In the genomic region with DNA sequence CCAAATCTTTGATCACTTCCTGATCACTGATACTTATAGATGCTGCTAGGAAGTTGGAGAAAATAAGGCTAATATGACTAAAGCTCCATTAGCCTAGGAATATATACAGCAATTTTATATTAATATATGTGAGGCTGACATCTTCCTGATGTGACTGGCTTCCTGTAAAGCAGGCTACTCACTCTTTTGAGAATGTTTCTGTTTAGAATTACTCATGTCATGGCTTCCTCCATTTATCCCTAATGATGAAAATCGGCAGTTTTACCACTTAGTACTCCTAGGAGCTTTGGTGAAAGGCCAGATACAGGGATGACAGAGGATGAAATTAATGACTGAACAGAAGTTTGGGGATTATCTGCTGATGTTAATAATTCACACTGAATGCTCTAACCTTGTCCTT, we compare ENCODE assay signal across 1 cellular context.
TF ChIP-seq lines count a peak whose summit lies in the region.

No MANE protein-coding gene starts in this region.

TF ChIP-seq in HepG2, 621 proteins besides CTCF, POLR2A, EP300 and RAD21:
- TF ChIP-seq RXRA (CRISPR knock-in tag; IDR thresholded peaks at IDR 0.05) (no peak), ZNF639 (CRISPR knock-in tag; conservative IDR thresholded peaks at IDR 0.05) (no peak), CBX1 (IDR thresholded peaks at IDR 0.05; ENCODE audit: low read depth) (no peak), FOXJ3 (CRISPR knock-in tag; IDR thresholded peaks at IDR 0.05; ENCODE audit: borderline replicate concordance) (no peak), HOXA9 (CRISPR knock-in tag; IDR thresholded peaks at IDR 0.05; ENCODE audit: borderline replicate concordance) (no peak), MBNL3 (CRISPR knock-in tag; conservative IDR thresholded peaks at IDR 0.05) (no peak), RELA (CRISPR knock-in tag; IDR thresholded peaks at IDR 0.05) (no peak), ZFP62 (CRISPR knock-in tag; IDR thresholded peaks at IDR 0.05) (no peak), ZBTB10 (CRISPR knock-in tag; IDR thresholded peaks at IDR 0.05; ENCODE audit: borderline replicate concordance) (no peak), MTF2 (CRISPR knock-in tag; IDR thresholded peaks at IDR 0.05; ENCODE audit: borderline replicate concordance) (no peak), ZNF547 (CRISPR knock-in tag; IDR thresholded peaks at IDR 0.05) (no peak), ZNF589 (CRISPR knock-in tag; conservative IDR thresholded peaks at IDR 0.05) (no peak), CREB1 (IDR thresholded peaks at IDR 0.05) (no peak), CREB1 (CRISPR knock-in tag; IDR thresholded peaks at IDR 0.05) (no peak), ZNF672 (CRISPR knock-in tag; IDR thresholded peaks at IDR 0.05) (no peak), GPN1 (CRISPR knock-in tag; IDR thresholded peaks at IDR 0.05; ENCODE audit: borderline replicate concordance) (no peak), ELF3 (CRISPR knock-in tag; IDR thresholded peaks at IDR 0.05) (no peak)
- TF ChIP-seq, protein P1, sequence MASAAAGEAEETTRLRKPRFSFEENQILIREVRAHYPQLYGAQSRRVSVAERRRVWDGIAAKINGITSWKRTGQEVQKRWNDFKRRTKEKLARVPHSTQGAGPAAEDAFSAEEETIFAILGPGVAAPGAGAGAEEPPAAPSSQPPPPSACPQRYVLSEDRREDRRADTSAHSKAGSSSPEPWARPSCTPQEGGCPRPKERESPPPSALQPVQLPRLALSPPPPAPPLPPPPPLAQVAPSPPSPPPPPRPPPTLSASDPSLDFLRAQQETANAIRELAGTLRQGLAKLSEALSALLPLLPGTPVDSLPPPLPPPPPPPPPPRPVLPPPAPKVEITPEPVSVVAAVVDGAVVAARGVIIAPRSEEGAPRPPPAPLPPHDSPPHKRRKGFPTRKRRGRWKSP (CRISPR knock-in tag; IDR thresholded peaks at IDR 0.05), result no peak
- TF ChIP-seq, protein P2, sequence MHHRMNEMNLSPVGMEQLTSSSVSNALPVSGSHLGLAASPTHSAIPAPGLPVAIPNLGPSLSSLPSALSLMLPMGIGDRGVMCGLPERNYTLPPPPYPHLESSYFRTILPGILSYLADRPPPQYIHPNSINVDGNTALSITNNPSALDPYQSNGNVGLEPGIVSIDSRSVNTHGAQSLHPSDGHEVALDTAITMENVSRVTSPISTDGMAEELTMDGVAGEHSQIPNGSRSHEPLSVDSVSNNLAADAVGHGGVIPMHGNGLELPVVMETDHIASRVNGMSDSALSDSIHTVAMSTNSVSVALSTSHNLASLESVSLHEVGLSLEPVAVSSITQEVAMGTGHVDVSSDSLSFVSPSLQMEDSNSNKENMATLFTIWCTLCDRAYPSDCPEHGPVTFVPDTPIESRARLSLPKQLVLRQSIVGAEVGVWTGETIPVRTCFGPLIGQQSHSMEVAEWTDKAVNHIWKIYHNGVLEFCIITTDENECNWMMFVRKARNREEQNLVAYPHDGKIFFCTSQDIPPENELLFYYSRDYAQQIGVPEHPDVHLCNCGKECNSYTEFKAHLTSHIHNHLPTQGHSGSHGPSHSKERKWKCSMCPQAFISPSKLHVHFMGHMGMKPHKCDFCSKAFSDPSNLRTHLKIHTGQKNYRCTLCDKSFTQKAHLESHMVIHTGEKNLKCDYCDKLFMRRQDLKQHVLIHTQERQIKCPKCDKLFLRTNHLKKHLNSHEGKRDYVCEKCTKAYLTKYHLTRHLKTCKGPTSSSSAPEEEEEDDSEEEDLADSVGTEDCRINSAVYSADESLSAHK (CRISPR knock-in tag; IDR thresholded peaks at IDR 0.05; ENCODE audit: borderline replicate concordance), result no peak
